In the genomic region with DNA sequence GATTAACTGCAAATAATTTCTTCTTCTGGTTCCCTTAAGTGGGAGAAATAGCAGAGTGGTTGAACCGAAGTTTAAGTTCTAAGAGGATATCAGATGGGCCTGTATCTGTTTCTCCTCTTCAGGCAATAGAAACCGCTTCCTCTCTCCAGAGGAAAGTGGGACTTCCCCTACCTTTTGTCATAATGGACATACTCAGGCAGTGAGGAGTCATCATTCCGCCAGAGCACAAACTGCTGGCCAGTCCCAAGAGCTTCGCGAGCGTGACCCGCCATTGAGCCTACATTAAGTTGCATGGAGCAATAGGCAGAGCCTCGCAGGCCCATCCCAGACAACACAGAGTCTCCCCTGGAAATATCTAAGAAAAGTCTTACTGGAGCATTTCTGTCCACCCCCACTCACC, we compare ENCODE assay signal across 10 cellular contexts.
A peak's percentile ranks its signal among the peaks of the same experiment; 100 is the strongest.
DNase-seq lines count a peak whose midpoint lies in the region; ATAC-seq, FAIRE-seq and TF ChIP-seq lines count a peak whose summit lies in the region.
"Had no signal": no experiment of that assay in that cellular context is flagged by ENCODE, and none has a peak within 500 bp of the region (broad histone marks: within the 10 kb centered on the region; RNA-seq: fewer than 3 reads in every experiment).

No MANE protein-coding gene starts in this region.

- H3K4me1 Mint-ChIP-seq in activated CD4-positive, alpha-beta T cell treated with anti-CD3 and anti-CD28 coated beads, Interleukin-2, amount 10 ng/mL, durations not matched to agents 7 days and 5 days = peaks cover 84% of the 10 kb centered on the region
- peaks cover 68% of the 10 kb centered on the region for H3K4me1 Mint-ChIP-seq in neural progenitor cell

- peaks cover 100% of the 10 kb centered on the region for H3K4me1 ChIP-seq in BLaER1
- H3K4me1 ChIP-seq in DND-41 (ENCODE audit: insufficient read depth, low read length) = peaks cover 40% of the 10 kb centered on the region
- H3K4me1 ChIP-seq in neural progenitor cell = no peaks in the 10 kb centered on the region

- TF ChIP-seq CTCF in DND-41 (IDR thresholded peaks at IDR 0.05; ENCODE audit: borderline replicate concordance, extremely low read depth, low read length, poor library complexity, severe bottlenecking) (no peak), neural progenitor cell (IDR thresholded peaks at IDR 0.05) (no peak)

- no peak for FAIRE-seq in frontal cortex (lab: Jason Lieb, UNC)
- FAIRE-seq: endometrium had no signal

- DNase-seq in DND-41 (no peak), islet precursor cell (peak; percentile 54), neural progenitor cell (ENCODE audit: low spot score) (no peak), frontal cortex (ENCODE audit: low spot score in 2 of 2) (no peak), HPDE6-E6E7 (ENCODE audit: extremely low spot score) (no peak)
- no peak for DNase-seq in activated CD4-positive, alpha-beta T cell treated with anti-CD3 and anti-CD28 coated beads, Interleukin-2, amount 10 ng/mL, durations not matched to agents 7 days and 5 days
- DNase-seq: RPMI8226 had no signal

- peak overlapping the region; percentile 48 for H3K4me3 Mint-ChIP-seq in activated CD4-positive, alpha-beta T cell treated with anti-CD3 and anti-CD28 coated beads, Interleukin-2, amount 10 ng/mL, durations not matched to agents 7 days and 5 days
- H3K4me3 Mint-ChIP-seq in neural progenitor cell = no peak overlapping the region

- POLR2A ChIA-PET in activated CD4-positive, alpha-beta T cell treated with anti-CD3 and anti-CD28 coated beads, Interleukin-2, amount 10 ng/mL, durations not matched to agents 7 days and 5 days (lab: Charles Lee) = no interaction called here

- H2AFZ ChIP-seq in DND-41 (ENCODE audit: low read depth, low read length) = no peak overlapping the region
- H2AFZ ChIP-seq in neural progenitor cell (replicated peaks) = no peak overlapping the region

- CTCF ChIA-PET in activated CD4-positive, alpha-beta T cell treated with anti-CD3 and anti-CD28 coated beads, Interleukin-2, amount 10 ng/mL, durations not matched to agents 7 days and 5 days (lab: Charles Lee) = interaction anchor here (0.8 to 2.8 kb wide), 4 partner anchors 9 to 114 kb away, joined by 3 to 8 read pairs (median 4); no protein-coding TSS in a partner anchor

- H3F3A ChIP-seq in neural progenitor cell (ENCODE audit: low read depth) = no peaks in the 10 kb centered on the region

- H3K9me3 ChIP-seq in BLaER1 (no peaks in the 10 kb centered on the region), DND-41 (ENCODE audit: insufficient read depth, low read length, severe bottlenecking) (no peaks in the 10 kb centered on the region), neural progenitor cell (ENCODE audit: low read depth) (no peaks in the 10 kb centered on the region)

- H3K27ac ChIP-seq in BLaER1 (peak overlapping the region; percentile 89), DND-41 (ENCODE audit: low read length) (peak overlapping the region; percentile 81), neural progenitor cell (no peak overlapping the region)

- H3K27me3 ChIP-seq in BLaER1 (no peaks in the 10 kb centered on the region), DND-41 (ENCODE audit: insufficient read depth, low read length, poor library complexity) (no peaks in the 10 kb centered on the region), neural progenitor cell (no peaks in the 10 kb centered on the region)

- H3K36me3 Mint-ChIP-seq in activated CD4-positive, alpha-beta T cell treated with anti-CD3 and anti-CD28 coated beads, Interleukin-2, amount 10 ng/mL, durations not matched to agents 7 days and 5 days (ENCODE audit: low read depth) = no peaks in the 10 kb centered on the region
- no peaks in the 10 kb centered on the region for H3K36me3 Mint-ChIP-seq in neural progenitor cell

- H3K4me3 ChIP-seq in BLaER1 (peak overlapping the region; percentile 48), DND-41 (ENCODE audit: low read depth in 1 of 2, low read length in 2 of 2) (no peak overlapping the region), neural progenitor cell (no peak overlapping the region)

- no peaks in the 10 kb centered on the region for H3K27me3 Mint-ChIP-seq in activated CD4-positive, alpha-beta T cell treated with anti-CD3 and anti-CD28 coated beads, Interleukin-2, amount 10 ng/mL, durations not matched to agents 7 days and 5 days
- peaks cover 8% of the 10 kb centered on the region for H3K27me3 Mint-ChIP-seq in neural progenitor cell (ENCODE audit: insufficient read depth, low read depth)

- no peak for ATAC-seq in DND-41 (ENCODE audit: insufficient read depth, low read depth)
- ATAC-seq in GM19452 (IDR thresholded peaks at IDR 0.05; ENCODE audit: unreplicated experiment) = no peak

- H3K9me3 Mint-ChIP-seq in activated CD4-positive, alpha-beta T cell treated with anti-CD3 and anti-CD28 coated beads, Interleukin-2, amount 10 ng/mL, durations not matched to agents 7 days and 5 days = no peaks in the 10 kb centered on the region
- H3K9me3 Mint-ChIP-seq in neural progenitor cell = no peaks in the 10 kb centered on the region

- H3K4me2 ChIP-seq in BLaER1 = peak overlapping the region; percentile 92
- peak overlapping the region; percentile 13; the same call in 1 of the 2 replicates for H3K4me2 ChIP-seq in DND-41 (ENCODE audit: insufficient read depth, low read length)
- H3K4me2 ChIP-seq in neural progenitor cell = no peak overlapping the region

- H4K20me1 ChIP-seq in BLaER1 (peaks cover 81% of the 10 kb centered on the region), DND-41 (ENCODE audit: insufficient read depth, low read length) (no peaks in the 10 kb centered on the region; the same call in none of the 2 replicates), neural progenitor cell (ENCODE audit: low read depth) (no peaks in the 10 kb centered on the region)

- H3K36me3 ChIP-seq in BLaER1 = peaks cover 7% of the 10 kb centered on the region; the same call in 1 of the 2 replicates
- H3K36me3 ChIP-seq in DND-41 (ENCODE audit: insufficient read depth, low read length) = no peaks in the 10 kb centered on the region
- H3K36me3 ChIP-seq in neural progenitor cell = no peaks in the 10 kb centered on the region

- peak overlapping the region; percentile 72 for H3K9ac ChIP-seq in BLaER1
- H3K9ac ChIP-seq in DND-41 (ENCODE audit: low read depth, low read length) = no peak overlapping the region
- H3K9ac ChIP-seq in neural progenitor cell = no peak overlapping the region

- H3K27ac Mint-ChIP-seq in activated CD4-positive, alpha-beta T cell treated with anti-CD3 and anti-CD28 coated beads, Interleukin-2, amount 10 ng/mL, durations not matched to agents 7 days and 5 days = peak overlapping the region; percentile 87
- no peak overlapping the region for H3K27ac Mint-ChIP-seq in neural progenitor cell

- H3K79me2 ChIP-seq in DND-41 (ENCODE audit: insufficient read depth, low read length) = peaks cover 42% of the 10 kb centered on the region
- H3K79me2 ChIP-seq in neural progenitor cell (ENCODE audit: low read depth) = no peaks in the 10 kb centered on the region
